31 cellular contexts compared by ENCODE assay signal in the genomic region with DNA sequence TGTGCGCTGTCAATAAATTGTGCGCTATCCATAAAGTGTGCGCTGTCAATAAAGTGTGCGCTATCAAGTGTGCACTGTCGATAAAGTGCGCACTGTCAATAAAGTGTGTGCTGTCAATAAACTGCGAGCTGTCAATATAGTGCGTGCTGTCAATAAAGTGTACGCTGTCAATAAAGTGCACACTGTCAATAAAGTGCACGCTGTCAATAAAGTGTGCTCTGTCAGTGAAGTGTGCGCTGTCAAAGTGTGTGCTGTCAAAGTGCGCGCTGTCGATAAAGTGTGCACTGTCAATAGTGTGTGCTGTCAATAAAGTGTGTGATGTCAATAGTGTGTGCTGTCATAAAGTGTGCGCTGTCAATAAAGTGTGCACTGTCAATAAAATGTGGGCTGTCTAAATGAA. TPM values are rescaled to one million over a fixed set of nuclear protein-coding genes. Genes with fewer than 3 reads are reported as not detected.
A peak's percentile ranks its signal among the peaks of the same experiment; 100 is the strongest.
DNase-seq lines count a peak whose midpoint lies in the region; ATAC-seq, FAIRE-seq and TF ChIP-seq lines count a peak whose summit lies in the region.
"Had no signal": no experiment of that assay in that cellular context is flagged by ENCODE, and none has a peak within 500 bp of the region (broad histone marks: within the 10 kb centered on the region; RNA-seq: fewer than 3 reads in every experiment).

No MANE protein-coding gene starts in this region.

- DNase-seq in IMR-90 (no peak), KBM-7 (peak; percentile 9), K562 (ENCODE audit: extremely low read depth in 1 of 4, low spot score in 3 of 4) (no peak), ovary (no peak), NCI-H1048 (lab: John Stamatoyannopoulos, UW) (no peak)
- DNase-seq: 8988T; ACHN; BE2C; C1 segment of cervical spinal cord; CD4-positive, alpha-beta memory T cell; CD4-positive, CD25-positive, alpha-beta regulatory T cell; CD8-positive, alpha-beta memory T cell; COR-L47; DMS 273 treated with DMSO at 0.1 percent for 48 hours; DMS153; DMS53; DMS79; DND-41; EL; GDM1 had no signal

- no peak for TF ChIP-seq RAD21 in IMR-90 (IDR thresholded peaks at IDR 0.05; ENCODE audit: low read length)
- TF ChIP-seq RAD21 in K562 (CRISPR knock-in tag; conservative IDR thresholded peaks at IDR 0.05 in 1 of 2, IDR thresholded peaks at IDR 0.05 in 1 of 2): no peak
- no peak for TF ChIP-seq RAD21 in neural cell (conservative IDR thresholded peaks at IDR 0.05)

- no peaks in the 10 kb centered on the region for H3K9me2 ChIP-seq in neural cell (ENCODE audit: insufficient read depth, low read length)

- TF ChIP-seq POLR2A in IMR-90 (IDR thresholded peaks at IDR 0.05; ENCODE audit: low read depth, low read length): no peak
- TF ChIP-seq POLR2A in K562 (conservative IDR thresholded peaks at IDR 0.05): no peak
- TF ChIP-seq POLR2A in ovary (IDR thresholded peaks at IDR 0.05): no peak

- no peak overlapping the region for H3K18ac ChIP-seq in IMR-90 (ENCODE audit: low read depth, low read length)

- in situ Hi-C loops in IMR-90 (cut with MboI; ENCODE audit: low sequenced_read_pairs): no loop called here
- in situ Hi-C loops in KBM-7 (cut with MboI; ENCODE audit: low pct_unique_long_range_greater_than_20kb, low sequenced_read_pairs): no loop called here
- in situ Hi-C loops in K562 (cut with MboI): no loop called here

- no peak overlapping the region for H2BK20ac ChIP-seq in IMR-90 (ENCODE audit: low read depth, low read length)

- H4K20me1 ChIP-seq in IMR-90 (ENCODE audit: insufficient read depth, low read length) (no peaks in the 10 kb centered on the region), K562 (replicated peaks; ENCODE audit: control insufficient read depth, insufficient read depth, low read length) (no peaks in the 10 kb centered on the region; the same call in 1 of the 2 replicates), neural cell (ENCODE audit: insufficient read depth) (no peaks in the 10 kb centered on the region)
- H4K20me1 ChIP-seq: BLaER1 had no signal

- H3K79me2 ChIP-seq in K562 (ENCODE audit: control insufficient read depth, insufficient read depth, low read length): no peaks in the 10 kb centered on the region
- H3K79me2 ChIP-seq in neural cell (replicated peaks; ENCODE audit: insufficient read depth, low read length): no peaks in the 10 kb centered on the region

- peak overlapping the region; percentile 16 for H2AK9ac ChIP-seq in IMR-90 (replicated peaks; ENCODE audit: low read depth, low read length, poor library complexity)

- H3K56ac ChIP-seq in IMR-90 (ENCODE audit: extremely low read depth, insufficient read depth, low read length): no peak overlapping the region

- CTCF ChIA-PET in IMR-90 (lab: Yijun Ruan, JAX) (interaction anchor here (0.5 kb wide), 1 partner anchor 1528 kb away, joined by 3 read pairs; no protein-coding TSS in a partner anchor), K562 (lab: Yijun Ruan, JAX; ENCODE audit: low intra/inter-chr PET ratio) (no interaction called here)

- no peak for TF ChIP-seq EP300 in K562 (IDR thresholded peaks at IDR 0.05; ENCODE audit: low read length)
- TF ChIP-seq EP300 in neural cell (conservative IDR thresholded peaks at IDR 0.05; ENCODE audit: poor library complexity, severe bottlenecking): peak; percentile 18
- no peak for TF ChIP-seq EP300 in ovary (IDR thresholded peaks at IDR 0.05)

- H2AFZ ChIP-seq in IMR-90 (replicated peaks; ENCODE audit: low read length, poor library complexity) (no peak overlapping the region), K562 (ENCODE audit: low read depth, low read length) (no peak overlapping the region), neural cell (ENCODE audit: low read depth, low read length) (no peak overlapping the region)

- H4K8ac ChIP-seq in IMR-90 (ENCODE audit: low read depth in 2 of 2, low read length in 2 of 2): no peak overlapping the region

- H3K9me1 ChIP-seq in IMR-90 (ENCODE audit: insufficient read depth, low read length) (no peaks in the 10 kb centered on the region), K562 (ENCODE audit: control insufficient read depth, insufficient read depth, low read length) (no peaks in the 10 kb centered on the region)

- H2BK5ac ChIP-seq in IMR-90 (ENCODE audit: low read depth, low read length, poor library complexity, severe bottlenecking): no peak overlapping the region

- H3K4me3 ChIP-seq in IMR-90 (ENCODE audit: insufficient read depth, low read depth, low read length) (no peak overlapping the region), K562 (no peak overlapping the region), neural cell (ENCODE audit: low read length) (no peak overlapping the region), ovary (no peak overlapping the region)
- H3K4me3 ChIP-seq: BLaER1 had no signal

- H3K4me1 ChIP-seq in IMR-90 (ENCODE audit: control insufficient read depth, insufficient read depth, low read length) (no peaks in the 10 kb centered on the region), K562 (replicated peaks in 1 of 2; ENCODE audit: control insufficient read depth in 2 of 2, insufficient read depth in 2 of 2, low read length in 2 of 2) (peaks cover 0 to 7% of the 10 kb centered on the region in 2 experiments; a peak in 1 of 5 replicates), ovary (ENCODE audit: insufficient read depth) (peaks cover 3% of the 10 kb centered on the region)

- H3K36me3 ChIP-seq in IMR-90 (ENCODE audit: control insufficient read depth, insufficient read depth, low read length) (no peaks in the 10 kb centered on the region), K562 (ENCODE audit: control insufficient read depth, insufficient read depth, low read length) (no peaks in the 10 kb centered on the region), neural cell (ENCODE audit: insufficient read depth, low read length) (no peaks in the 10 kb centered on the region), ovary (no peaks in the 10 kb centered on the region)
- H3K36me3 ChIP-seq: BLaER1 had no signal

- no peaks in the 10 kb centered on the region for H3K79me1 ChIP-seq in IMR-90 (ENCODE audit: low read depth in 1 of 2, low read length in 2 of 2)

- H3K9ac ChIP-seq in IMR-90 (ENCODE audit: low read depth, low read length) (no peak overlapping the region), K562 (ENCODE audit: insufficient read depth in 1 of 2, low read depth in 2 of 2, low read length in 2 of 2) (no peak overlapping the region), neural cell (ENCODE audit: low read length) (no peak overlapping the region)
- H3K9ac ChIP-seq: BLaER1 had no signal

- BruUV-seq in IMR-90 (replicated peaks; lab: Mats Ljungman, UMichigan): no TSS peak
- BruUV-seq in K562 (replicated peaks; lab: Mats Ljungman, UMichigan): no TSS peak

- intact Hi-C loops in IMR-90 (cut with micrococcal nuclease) (no loop called here), K562 (cut with micrococcal nuclease) (no loop called here), ovary (cut with DNase I) (no loop called here)

- WGBS in IMR-90 (ENCODE audit: extremely low coverage in 2 of 2, insufficient read length in 1 of 2), 2 experiments: 93% methylated on average over 14 of the region's 15 CpGs; no CpG with 5 or more reads in 1 of the 2 experiments
- WGBS in K562 (ENCODE audit: insufficient coverage, low coverage, missing lambda C conversion rate): 74% methylated on average over 14 of the region's 15 CpGs
- WGBS in ovary, 3 donors: 94 to 97% (median 95%) methylated on average over 15 of the region's 15 CpGs

- dilution Hi-C loops in IMR-90 (cut with HindIII; ENCODE audit: low sequenced_read_pairs, unreplicated experiment): no loop called here

- POLR2A ChIA-PET in IMR-90 (lab: Charles Lee; ENCODE audit: unreplicated experiment): no interaction called here
- POLR2A ChIA-PET in K562 (lab: Yijun Ruan, JAX): interaction anchor here (0.6 kb wide), 1 partner anchor 366 kb away, joined by 4 read pairs; no protein-coding TSS in a partner anchor

- H3K4me2 ChIP-seq in IMR-90 (ENCODE audit: low read depth, low read length) (no peak overlapping the region), K562 (ENCODE audit: insufficient read depth, low read length) (no peak overlapping the region), neural cell (ENCODE audit: low read length) (no peak overlapping the region)
- H3K4me2 ChIP-seq: BLaER1 had no signal

- H3K4ac ChIP-seq in IMR-90 (ENCODE audit: low read depth, low read length): no peak overlapping the region

- H3K27ac ChIP-seq in IMR-90 (ENCODE audit: insufficient read depth, low read length): no peak overlapping the region
- H3K27ac ChIP-seq in K562 (ENCODE audit: extremely low read depth, low read depth, low read length): no peak overlapping the region
- no peak overlapping the region for H3K27ac ChIP-seq in neural cell (ENCODE audit: low read length)
- no peak overlapping the region for H3K27ac ChIP-seq in ovary
- H3K27ac ChIP-seq: BLaER1 had no signal

- no peak overlapping the region for H2BK15ac ChIP-seq in IMR-90 (ENCODE audit: low read depth, low read length)

- no peak overlapping the region for H2AK5ac ChIP-seq in IMR-90 (ENCODE audit: low read depth, low read length)

- no peak overlapping the region for H3K14ac ChIP-seq in IMR-90 (replicated peaks; ENCODE audit: low read depth, low read length)

- no peak overlapping the region for H4K5ac ChIP-seq in IMR-90 (ENCODE audit: low read depth, low read length)

- no peaks in the 10 kb centered on the region for H3F3A ChIP-seq in neural cell (ENCODE audit: insufficient read depth, low read length, poor library complexity, severe bottlenecking)

- TF ChIP-seq CTCF in IMR-90 (conservative IDR thresholded peaks at IDR 0.05; ENCODE audit: low read depth, low read length) (no peak), K562 (IDR thresholded peaks at IDR 0.05 in 2 of 3, conservative IDR thresholded peaks at IDR 0.05 in 1 of 3; ENCODE audit: insufficient read depth in 2 of 3, low read depth in 1 of 3, low read length in 3 of 3) (no peak), neural cell (IDR thresholded peaks at IDR 0.05; ENCODE audit: poor library complexity, severe bottlenecking) (no peak), ovary (IDR thresholded peaks at IDR 0.05) (no peak)

- no peak overlapping the region for H4K91ac ChIP-seq in IMR-90 (ENCODE audit: insufficient read depth, low read depth, low read length)

- FAIRE-seq in K562 (lab: Jason Lieb, UNC): no peak
- FAIRE-seq: A204.1, GM12892, GM18507, GM19239 had no signal

- ATAC-seq in IMR-90 (ENCODE audit: low read depth) (no peak), K562 (no peak), HG03135 (IDR thresholded peaks at IDR 0.05; ENCODE audit: unreplicated experiment) (no peak), GM21529 (IDR thresholded peaks at IDR 0.05; ENCODE audit: unreplicated experiment) (no peak)

- H3K27me3 ChIP-seq in IMR-90 (ENCODE audit: control insufficient read depth, insufficient read depth, low read length): peaks cover 15% of the 10 kb centered on the region; the same call in 1 of the 2 replicates
- peaks cover 0 to 10% of the 10 kb centered on the region in 2 experiments; a peak in 2 of 5 replicates for H3K27me3 ChIP-seq in K562 (ENCODE audit: control insufficient read depth in 2 of 2, insufficient read depth in 2 of 2, low read length in 2 of 2)
- H3K27me3 ChIP-seq in neural cell (ENCODE audit: insufficient read depth, low read depth, low read length): peaks cover 15% of the 10 kb centered on the region
- no peaks in the 10 kb centered on the region for H3K27me3 ChIP-seq in ovary
- H3K27me3 ChIP-seq: BE2C, BLaER1 had no signal

- H3K9me3 ChIP-seq in IMR-90 (ENCODE audit: control insufficient read depth, insufficient read depth, low read length): no peaks in the 10 kb centered on the region
- no peaks in the 10 kb centered on the region for H3K9me3 ChIP-seq in K562 (replicated peaks; ENCODE audit: control insufficient read depth, insufficient read depth, low read depth, low read length)
- H3K9me3 ChIP-seq in neural cell (ENCODE audit: low read length): no peaks in the 10 kb centered on the region
- no peaks in the 10 kb centered on the region for H3K9me3 ChIP-seq in ovary
- H3K9me3 ChIP-seq: BE2C, BLaER1 had no signal

- no peak overlapping the region for H2BK120ac ChIP-seq in IMR-90 (ENCODE audit: low read depth, low read length)

- H3K23ac ChIP-seq in IMR-90 (ENCODE audit: low read depth, low read length): no peak overlapping the region

RNA-seq across cellular contexts. Expression of gene CHGA, which starts 2.9 kb away (rescaled TPM):
- total RNA-seq in IMR-90 (2012; rRNA removed) (not detected in 2 replicates), K562 (2014; rRNA removed) (not detected in 2 replicates), K562 (2014; rRNA removed; fragmentation: Illumina TruSeq; extraction: Trizol) (not detected in 2 replicates), K562 (2015; rRNA removed; fragmentation: Illumina TruSeq; extraction: Trizol) (not detected in 2 replicates), K562 (2021) (0.20 TPM in 1 of 2 replicates, not detected in the other), ovary (1 to 10 TPM in 2 of 7 donors, under 1 TPM in 3, not detected in 2; 0.48 to 1.6 (median 0.69) TPM)
- polyA plus RNA-seq in IMR-90 (2012; rRNA removed) (not detected in 2 replicates), K562 (2011; rRNA removed) (not detected in 2 replicates), K562 (2014; fragmentation: Illumina TruSeq; extraction: Trizol) (not detected in 2 replicates), K562 (2014; fragmentation: Nextera tagmentation; extraction: Ambion mirVana) (not detected), K562 (2014; rRNA removed) (not detected in 2 replicates), neural cell (131 and 147 TPM in 2 replicates), ovary (under 1 TPM; 0.13 to 0.15 TPM)
- not detected in 2 replicates for polyA plus RNA-seq in IMR-90 (2012; cell fraction: cytosol; rRNA removed)
- not detected in 2 replicates for polyA plus RNA-seq in IMR-90 (2012; cell fraction: nucleus; rRNA removed; ENCODE audit: low replicate concordance)
- total RNA-seq in K562 (2011; cell fraction: chromatin; rRNA removed; ENCODE audit: low replicate concordance): not detected in 2 replicates
- total RNA-seq in K562 (2011; cell fraction: nucleolus; rRNA removed): not detected in 2 replicates
- not detected in 2 replicates for total RNA-seq in K562 (2011; cell fraction: nucleoplasm; rRNA removed)
- polyA plus RNA-seq in K562 (2011; cell fraction: cytosol; rRNA removed): not detected in 2 replicates
- polyA plus RNA-seq in K562 (2011; cell fraction: nucleus; rRNA removed): not detected in 2 replicates
- not detected in 2 replicates for polyA plus RNA-seq in K562 (2012)
- polyA minus RNA-seq in K562 (2011; rRNA and poly(A)+ RNA removed): not detected in 2 replicates
- not detected in 2 replicates for polyA minus RNA-seq in K562 (2011; cell fraction: cytosol; rRNA and poly(A)+ RNA removed)
- not detected in 2 replicates for polyA minus RNA-seq in K562 (2011; cell fraction: nucleus; rRNA and poly(A)+ RNA removed)
- polyA minus RNA-seq in neural cell: 78.5 and 86.2 TPM in 2 replicates
- total RNA-seq: CD4-positive, alpha-beta memory T cell; CD4-positive, CD25-positive, alpha-beta regulatory T cell; CD8-positive, alpha-beta memory T cell; Daoy had no signal
- polyA plus RNA-seq: AG04450; CD14-positive monocyte; CD4-positive, alpha-beta memory T cell; CD8-positive, alpha-beta memory T cell had no signal

Comparison
In these comparisons a context has a peak if more than half of its experiments do, and no peak if none do; other contexts are left out.
1. RNA of gene CHGA, which starts 2.9 kb away (polyA plus RNA-seq): 131 to 147 TPM in neural cell; 0.13 to 0.15 TPM in ovary, not detected in IMR-90 and not detected in K562; every median in the first group is over 100 times any median in the second.